In the genomic region with DNA sequence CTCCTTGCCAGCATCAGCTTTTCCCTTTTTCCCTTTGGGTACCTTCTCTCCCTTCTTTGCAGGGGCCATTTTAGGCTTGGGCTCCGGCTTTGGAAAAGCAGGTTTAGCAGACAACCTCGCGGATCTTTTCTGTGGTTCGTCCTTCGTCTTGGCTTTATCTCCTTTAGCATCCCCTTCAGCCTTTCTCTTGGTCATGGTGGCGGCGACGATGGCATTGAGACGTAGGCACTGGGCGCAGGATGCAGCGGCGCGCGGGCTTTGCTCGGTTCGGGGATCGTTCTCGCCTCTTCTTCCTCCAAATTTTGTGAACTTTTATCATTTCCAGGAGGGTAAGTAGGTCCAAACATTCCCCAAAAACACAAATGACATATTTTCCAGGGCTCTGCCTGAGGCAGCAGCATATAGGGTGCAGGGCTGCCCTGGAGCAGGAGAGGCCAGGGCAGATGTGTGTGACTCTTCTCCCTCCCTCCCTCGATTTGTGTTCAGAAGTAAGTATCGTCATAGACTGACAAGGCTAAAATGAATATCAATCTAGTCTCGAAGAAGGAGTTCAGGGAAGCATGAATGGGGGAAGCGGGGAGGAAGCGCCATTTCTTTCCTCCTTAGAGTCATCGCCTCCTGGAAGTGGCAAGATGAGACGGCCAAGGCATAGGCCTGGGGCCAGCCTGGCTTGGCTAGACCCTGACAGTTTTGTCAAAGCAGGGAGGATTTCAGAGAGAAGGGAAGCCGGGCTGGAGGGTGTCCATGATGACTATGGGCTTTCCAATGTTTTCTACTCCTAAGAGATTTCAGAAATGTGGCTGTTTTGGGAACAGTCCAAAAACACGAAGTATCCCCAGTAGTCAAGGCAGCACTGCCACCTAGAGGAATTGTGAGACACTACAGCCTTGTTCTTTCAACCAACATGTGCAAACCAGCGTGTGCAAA, we compare ENCODE assay signal across 8 cellular contexts. TPM values are rescaled to one million over a fixed set of nuclear protein-coding genes. Genes with fewer than 3 reads are reported as not detected.
DNase-seq lines count a peak whose midpoint lies in the region; ATAC-seq and TF ChIP-seq lines count a peak whose summit lies in the region.

No MANE protein-coding gene starts in this region.

- H3K27ac Mint-ChIP-seq in activated B cell treated with CpG ODN at 0.5 μM for 24 hours, result no peak overlapping the region

- ATAC-seq in activated B cell treated with CpG ODN at 0.5 μM for 24 hours (ENCODE audit: low read depth) (peak; percentile 80), HG02759 (IDR thresholded peaks at IDR 0.05; ENCODE audit: unreplicated experiment) (no peak)

- peaks cover 11% of the 10 kb centered on the region for H3K9me3 ChIP-seq in HAP-1

- CTCF ChIA-PET in activated B cell treated with CpG ODN at 0.5 μM for 24 hours (lab: Charles Lee), result no interaction called here

- peak; percentile 78 for TF ChIP-seq CTCF in activated B cell treated with CpG ODN at 0.5 μM for 24 hours (IDR thresholded peaks at IDR 0.05)

- H3K4me1 Mint-ChIP-seq in activated B cell treated with CpG ODN at 0.5 μM for 24 hours, result no peaks in the 10 kb centered on the region

- H3K4me3 ChIP-seq in HAP-1, result no peak overlapping the region

- H3K9me3 Mint-ChIP-seq in activated B cell treated with CpG ODN at 0.5 μM for 24 hours, result peaks cover 13% of the 10 kb centered on the region

- peaks cover 5% of the 10 kb centered on the region for H3K27me3 Mint-ChIP-seq in activated B cell treated with CpG ODN at 0.5 μM for 24 hours

- no peaks in the 10 kb centered on the region for H3K36me3 ChIP-seq in HAP-1 (replicated peaks)

- no peak overlapping the region for H3K4me3 Mint-ChIP-seq in activated B cell treated with CpG ODN at 0.5 μM for 24 hours

- intact Hi-C loops in activated B cell treated with CpG ODN at 0.5 μM for 24 hours (cut with micrococcal nuclease), result loop anchor here (1.0 to 5.0 kb wide), 4 partner anchors 14 to 292 kb away; no protein-coding TSS in a partner anchor

- POLR2A ChIA-PET in activated B cell treated with CpG ODN at 0.5 μM for 24 hours (lab: Charles Lee), result no interaction called here

- H3K27me3 ChIP-seq in HAP-1 (ENCODE audit: low read depth), result no peaks in the 10 kb centered on the region

- peaks cover 9% of the 10 kb centered on the region for H3K4me1 ChIP-seq in HAP-1

- DNase-seq in AG20443 (ENCODE audit: low spot score), result peak; percentile 83
- DNase-seq in HAP-1 (ENCODE audit: low spot score in 2 of 2), result peak; percentile 77 to 81
- peak; percentile 83 to 97 for DNase-seq in NCI-H446 (lab: John Stamatoyannopoulos, UW)
- DNase-seq in activated B cell treated with CpG ODN at 0.5 μM for 24 hours, result peak; percentile 23
- DNase-seq in cerebellum (ENCODE audit: low spot score), result peak; percentile 87
- DNase-seq in kidney glomerular epithelial cell (lab: John Stamatoyannopoulos, UW), result peak; percentile 80
- DNase-seq in stimulated activated CD4-positive, alpha-beta T cell treated with anti-CD3 and anti-CD28 coated beads, Interleukin-1b, Interleukin-23, amount 100 ng/mL, for 48 hours, result peak; percentile 44

- in situ Hi-C loops in HAP-1 (cut with MboI; ENCODE audit: low sequenced_read_pairs), result loop anchor here (25.0 kb wide), 1 partner anchor 523 kb away; no protein-coding TSS in a partner anchor

- no peaks in the 10 kb centered on the region for H3K36me3 Mint-ChIP-seq in activated B cell treated with CpG ODN at 0.5 μM for 24 hours (ENCODE audit: low read depth)

RNA-seq across cellular contexts. Expression of a gene that starts 13.2 kb away (rescaled TPM):
- total RNA-seq in activated B cell treated with CpG ODN at 0.5 μM for 24 hours, result 0.44 TPM in 1 of 2 replicates, not detected in the other
- total RNA-seq in cerebellum, result not detected

RNA-seq across cellular contexts. Expression of a gene that starts 43.6 kb away (rescaled TPM):
- total RNA-seq in activated B cell treated with CpG ODN at 0.5 μM for 24 hours (48.9 and 59.2 TPM in 2 replicates), cerebellum (78.8 TPM)

Comparison
In these comparisons a context has a peak if more than half of its experiments do, and no peak if none do; other contexts are left out.
1. DNase-seq: peak in every context shown above with its lines; median percentile 90 in NCI-H446; 87 in cerebellum; 83 in AG20443; 80 in kidney glomerular epithelial cell; 79 in HAP-1; 44 in stimulated activated CD4-positive, alpha-beta T cell treated with anti-CD3 and anti-CD28 coated beads, Interleukin-1b, Interleukin-23, amount 100 ng/mL, for 48 hours; 23 in activated B cell treated with CpG ODN at 0.5 μM for 24 hours.